ENCODE assay signal across 8 cellular contexts in genomic region chr17:40062347-40063033, GRCh38. TPM values are rescaled to one million over a fixed set of nuclear protein-coding genes. Genes with fewer than 3 reads are reported as not detected.
DNase-seq lines count a peak whose midpoint lies in the region; ATAC-seq and TF ChIP-seq lines count a peak whose summit lies in the region.

A gene with protein sequence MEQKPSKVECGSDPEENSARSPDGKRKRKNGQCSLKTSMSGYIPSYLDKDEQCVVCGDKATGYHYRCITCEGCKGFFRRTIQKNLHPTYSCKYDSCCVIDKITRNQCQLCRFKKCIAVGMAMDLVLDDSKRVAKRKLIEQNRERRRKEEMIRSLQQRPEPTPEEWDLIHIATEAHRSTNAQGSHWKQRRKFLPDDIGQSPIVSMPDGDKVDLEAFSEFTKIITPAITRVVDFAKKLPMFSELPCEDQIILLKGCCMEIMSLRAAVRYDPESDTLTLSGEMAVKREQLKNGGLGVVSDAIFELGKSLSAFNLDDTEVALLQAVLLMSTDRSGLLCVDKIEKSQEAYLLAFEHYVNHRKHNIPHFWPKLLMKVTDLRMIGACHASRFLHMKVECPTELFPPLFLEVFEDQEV (plus strand): TSS chr17:40062965. CDS start chr17:40074489, 11,524 bp downstream.

- DNase-seq in AML-193 (lab: John Stamatoyannopoulos, UW) (peak; percentile 63 to 67), T47D (ENCODE audit: low read depth in 1 of 2, low spot score in 1 of 2) (peak; percentile 69 to 77), gastrocnemius medialis (peak; percentile 55 to 67), SK-N-DZ (ENCODE audit: low spot score) (no peak)

- H3K27me3 ChIP-seq in iPS-20b (ENCODE audit: insufficient read depth, low read length): peaks cover 32% of the 10 kb centered on the region
- H3K27me3 ChIP-seq in gastrocnemius medialis: no peaks in the 10 kb centered on the region

- ATAC-seq in GM19328 (IDR thresholded peaks at IDR 0.05; ENCODE audit: unreplicated experiment) (peak; percentile 60), gastrocnemius medialis (peak; percentile 59 to 61)

- no peaks in the 10 kb centered on the region for H3K9me3 ChIP-seq in KOPT-K1 (ENCODE audit: insufficient read depth, low read length, poor library complexity, severe bottlenecking)
- H3K9me3 ChIP-seq in iPS-20b (ENCODE audit: insufficient read depth, low read depth, low read length): no peaks in the 10 kb centered on the region
- H3K9me3 ChIP-seq in gastrocnemius medialis: no peaks in the 10 kb centered on the region

- H3K36me3 ChIP-seq in KOPT-K1 (ENCODE audit: insufficient read depth, low read length) (no peaks in the 10 kb centered on the region), iPS-20b (ENCODE audit: insufficient read depth, low read depth, low read length) (no peaks in the 10 kb centered on the region), gastrocnemius medialis (no peaks in the 10 kb centered on the region)

- intact Hi-C loops in gastrocnemius medialis (cut with DNase I; ENCODE audit: low total_unique reads): loop anchor here (1.0 to 5.0 kb wide), 3 partner anchors 13 to 105 kb away; no protein-coding TSS in a partner anchor

- TF ChIP-seq POLR2A in gastrocnemius medialis (IDR thresholded peaks at IDR 0.05): peak; percentile 73 to 85

- TF ChIP-seq CTCF in VCaP (conservative IDR thresholded peaks at IDR 0.05) (peak; percentile 78), gastrocnemius medialis (IDR thresholded peaks at IDR 0.05 in 4 of 5, conservative IDR thresholded peaks at IDR 0.05 in 1 of 5) (peak in 2 of 5 experiments; percentile 26 to 27)

- H3K27ac ChIP-seq in KOPT-K1 (ENCODE audit: low read depth, low read length, poor library complexity, severe bottlenecking) (peak within 1 kb of the TSS; percentile 75), VCaP (peak within 1 kb of the TSS; percentile 95), iPS-20b (ENCODE audit: low read length) (no peak within 1 kb of the TSS), gastrocnemius medialis (peak within 1 kb of the TSS; percentile 100)

- H3K4me1 ChIP-seq in iPS-20b (ENCODE audit: insufficient read depth, low read length) (peaks cover 30% of the 10 kb centered on the region; the same call in 1 of the 2 replicates), gastrocnemius medialis (peaks cover 38 to 47% of the 10 kb centered on the region in 2 donors)

- H3K4me3 ChIP-seq in iPS-20b (ENCODE audit: low read length): peak within 1 kb of the TSS; percentile 85
- H3K4me3 ChIP-seq in gastrocnemius medialis: peak within 1 kb of the TSS; percentile 84 to 100 (median 96)

- H3K9ac ChIP-seq in iPS-20b (ENCODE audit: low read depth, low read length): peak within 1 kb of the TSS; percentile 71

- in situ Hi-C loops in T47D (cut with HindIII; ENCODE audit: low pct_unique_long_range_greater_than_20kb, low sequenced_read_pairs): no loop called here
- in situ Hi-C loops in gastrocnemius medialis (cut with MboI; ENCODE audit: low sequenced_read_pairs in 4 of 4): no loop called here

RNA-seq across cellular contexts. Expression of the gene that starts here (rescaled TPM):
- total RNA-seq in gastrocnemius medialis: 10 to 100 TPM; 42.2 to 71.6 (median 48.2) TPM
- polyA plus RNA-seq in SK-N-DZ (2014; cell fraction: cytosol; rRNA removed): 20.7 and 29.0 TPM in 2 replicates
- polyA plus RNA-seq in SK-N-DZ (2014; cell fraction: nucleus; rRNA removed): 11.1 and 12.1 TPM in 2 replicates
